In the genomic region with DNA sequence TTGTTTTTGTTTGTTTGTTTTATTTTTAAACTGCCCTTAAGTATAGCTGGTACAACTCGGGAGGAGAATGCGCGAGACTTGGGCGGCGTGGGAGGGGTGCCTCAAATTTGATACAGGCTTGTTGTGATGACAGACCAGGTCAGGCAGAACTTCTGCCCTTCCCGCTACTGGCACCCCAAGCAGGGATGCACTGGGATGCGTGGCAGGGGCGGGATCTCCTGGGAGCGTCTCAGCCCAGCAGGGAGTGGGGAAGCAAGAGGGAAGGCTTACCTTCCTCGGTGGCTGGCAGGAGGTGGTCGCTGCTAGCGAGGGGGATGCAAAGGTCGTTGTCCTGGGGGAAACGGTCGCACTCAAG, we compare ENCODE assay signal across 11 cellular contexts. TPM values are rescaled to one million over a fixed set of nuclear protein-coding genes. Genes with fewer than 3 reads are reported as not detected.
A peak's percentile ranks its signal among the peaks of the same experiment; 100 is the strongest.
DNase-seq lines count a peak whose midpoint lies in the region; ATAC-seq lines count a peak whose summit lies in the region.
"Had no signal": no experiment of that assay in that cellular context is flagged by ENCODE, and none has a peak within 500 bp of the region (broad histone marks: within the 10 kb centered on the region; RNA-seq: fewer than 3 reads in every experiment).

No MANE protein-coding gene starts in this region.

- H4K5ac ChIP-seq in mesendoderm (ENCODE audit: low read length) = no peak overlapping the region

- peaks cover 44% of the 10 kb centered on the region for H3K4me1 Mint-ChIP-seq in activated naive CD4-positive, alpha-beta T cell treated with anti-CD3 and anti-CD28 coated beads for 36 hours (ENCODE audit: low read depth)
- H3K4me1 Mint-ChIP-seq in central memory CD8-positive, alpha-beta T cell = peaks cover 24% of the 10 kb centered on the region

- H3K9me3 ChIP-seq in subcutaneous abdominal adipose tissue (ENCODE audit: control insufficient read depth in 5 of 5, low read length in 5 of 5) = no peaks in the 10 kb centered on the region
- H3K9me3 ChIP-seq: testis had no signal

- H3K4me3 Mint-ChIP-seq in activated naive CD4-positive, alpha-beta T cell treated with anti-CD3 and anti-CD28 coated beads for 36 hours = peak overlapping the region; percentile 47
- H3K4me3 Mint-ChIP-seq in central memory CD8-positive, alpha-beta T cell = peak overlapping the region; percentile 50

- H3K9me3 Mint-ChIP-seq in activated naive CD4-positive, alpha-beta T cell treated with anti-CD3 and anti-CD28 coated beads for 36 hours = no peaks in the 10 kb centered on the region
- no peaks in the 10 kb centered on the region for H3K9me3 Mint-ChIP-seq in central memory CD8-positive, alpha-beta T cell

- ATAC-seq in central memory CD8-positive, alpha-beta T cell (replicated peaks; ENCODE audit: extremely low read depth, poor library complexity, severe bottlenecking) = no peak
- ATAC-seq in sciatic nerve = no peak

- H3K79me1 ChIP-seq in mesendoderm (ENCODE audit: low read length) = no peaks in the 10 kb centered on the region

- no peak for DNase-seq in activated naive CD4-positive, alpha-beta T cell treated with anti-CD3 and anti-CD28 coated beads for 36 hours
- no peak for DNase-seq in activated naive CD4-positive, alpha-beta T cell (lab: John Stamatoyannopoulos, UW)
- DNase-seq in central memory CD8-positive, alpha-beta T cell (ENCODE audit: low spot score in 2 of 2) = no peak
- DNase-seq in mesendoderm = peak; percentile 40
- DNase-seq in sciatic nerve (ENCODE audit: low spot score) = no peak
- DNase-seq in amygdala (lab: John Stamatoyannopoulos, UW) = no peak
- no peak for DNase-seq in GDM1 (lab: John Stamatoyannopoulos, UW)
- DNase-seq: NCI-H1048, testis had no signal

- no peaks in the 10 kb centered on the region for H3K36me3 ChIP-seq in mesendoderm (ENCODE audit: control insufficient read depth, insufficient read depth, low read length)
- peaks cover 0 to 2% (median 0%) of the 10 kb centered on the region in 5 donors for H3K36me3 ChIP-seq in subcutaneous abdominal adipose tissue (ENCODE audit: control insufficient read depth in 5 of 5, insufficient read depth in 5 of 5, low read length in 5 of 5)

- H4K8ac ChIP-seq in mesendoderm (ENCODE audit: low read depth, low read length) = no peak overlapping the region

- H3K27me3 ChIP-seq in mesendoderm (ENCODE audit: insufficient read depth, low read length, poor library complexity) = no peaks in the 10 kb centered on the region
- peaks cover 21 to 64% (median 42%) of the 10 kb centered on the region in 5 donors for H3K27me3 ChIP-seq in subcutaneous abdominal adipose tissue (ENCODE audit: control insufficient read depth in 5 of 5, insufficient read depth in 4 of 5, low read length in 5 of 5)
- H3K27me3 ChIP-seq: testis had no signal

- no peak overlapping the region for H2BK5ac ChIP-seq in mesendoderm (ENCODE audit: low read length)

- H3K27ac ChIP-seq in mesendoderm (ENCODE audit: low read depth, low read length) = no peak overlapping the region
- no peak overlapping the region for H3K27ac ChIP-seq in subcutaneous abdominal adipose tissue (ENCODE audit: low read depth, low read length)
- H3K27ac ChIP-seq: testis had no signal

- H2BK120ac ChIP-seq in mesendoderm (ENCODE audit: low read depth, low read length) = no peak overlapping the region

- no peak overlapping the region for H2AK5ac ChIP-seq in mesendoderm (ENCODE audit: low read length)

- peaks cover 71% of the 10 kb centered on the region for H3K27me3 Mint-ChIP-seq in activated naive CD4-positive, alpha-beta T cell treated with anti-CD3 and anti-CD28 coated beads for 36 hours (ENCODE audit: low read depth)
- H3K27me3 Mint-ChIP-seq in central memory CD8-positive, alpha-beta T cell = peaks cover 95% of the 10 kb centered on the region

- H3K4ac ChIP-seq in mesendoderm (ENCODE audit: low read depth, low read length) = no peak overlapping the region

- no peak overlapping the region for H2BK15ac ChIP-seq in mesendoderm (replicated peaks; ENCODE audit: low read depth)

- H3K18ac ChIP-seq in mesendoderm (ENCODE audit: low read length) = no peak overlapping the region

- intact Hi-C loops in activated naive CD4-positive, alpha-beta T cell treated with anti-CD3 and anti-CD28 coated beads for 36 hours (cut with micrococcal nuclease) = loop anchor here (5.0 kb wide), 3 partner anchors 524 to 829 kb away; no protein-coding TSS in a partner anchor
- intact Hi-C loops in sciatic nerve (cut with DNase I) = no loop called here

- peak overlapping the region; percentile 74 for H3K4me3 ChIP-seq in mesendoderm (ENCODE audit: low read length)
- H3K4me3 ChIP-seq in subcutaneous abdominal adipose tissue (ENCODE audit: low read depth in 1 of 5, low read length in 5 of 5) = peak overlapping the region; percentile 15 to 66 (median 62)

- peaks cover 24% of the 10 kb centered on the region for H3K79me2 ChIP-seq in mesendoderm (ENCODE audit: control insufficient read depth, insufficient read depth, low read length)

- H3K4me2 ChIP-seq in mesendoderm (ENCODE audit: low read length) = peak overlapping the region; percentile 16

- peaks cover 8% of the 10 kb centered on the region for H3K4me1 ChIP-seq in mesendoderm (ENCODE audit: control insufficient read depth, low read depth, low read length)
- H3K4me1 ChIP-seq in subcutaneous abdominal adipose tissue (ENCODE audit: control insufficient read depth in 5 of 5, insufficient read depth in 5 of 5, low read length in 5 of 5) = peaks cover 5 to 61% (median 49%) of the 10 kb centered on the region in 5 donors

- no peak overlapping the region for H3K27ac Mint-ChIP-seq in activated naive CD4-positive, alpha-beta T cell treated with anti-CD3 and anti-CD28 coated beads for 36 hours
- H3K27ac Mint-ChIP-seq in central memory CD8-positive, alpha-beta T cell (ENCODE audit: low read depth) = no peak overlapping the region

- no CpG with 5 or more reads among the region's 15 CpGs for WGBS in mesendoderm (ENCODE audit: extremely low coverage, insufficient coverage, low lambda C conversion rate)

- H3K9ac ChIP-seq in mesendoderm (ENCODE audit: low read length) (peak overlapping the region; percentile 53), subcutaneous abdominal adipose tissue (ENCODE audit: low read length in 5 of 5) (no peak overlapping the region)

- H3K36me3 Mint-ChIP-seq in activated naive CD4-positive, alpha-beta T cell treated with anti-CD3 and anti-CD28 coated beads for 36 hours (ENCODE audit: low read depth) = no peaks in the 10 kb centered on the region
- H3K36me3 Mint-ChIP-seq in central memory CD8-positive, alpha-beta T cell (ENCODE audit: insufficient read depth) = no peaks in the 10 kb centered on the region

- no peak overlapping the region for H3K23ac ChIP-seq in mesendoderm (ENCODE audit: low read length)

- H3K56ac ChIP-seq in mesendoderm (ENCODE audit: low read length) = peak overlapping the region; percentile 92

- CTCF ChIA-PET in activated naive CD4-positive, alpha-beta T cell treated with anti-CD3 and anti-CD28 coated beads for 36 hours (lab: Charles Lee) = no interaction called here

RNA-seq across cellular contexts. Expression of a gene that starts 0.8 kb away (rescaled TPM):
- not detected for total RNA-seq in activated naive CD4-positive, alpha-beta T cell treated with anti-CD3 and anti-CD28 coated beads for 36 hours
- polyA plus RNA-seq in mesendoderm (2013, experiment 1 of 2) = 287 TPM
- polyA plus RNA-seq in mesendoderm (2013, experiment 2 of 2) = 303 TPM
- 126 TPM for total RNA-seq in sciatic nerve
- polyA plus RNA-seq: AG04450 had no signal

RNA-seq across cellular contexts. Expression of a gene that starts 28.2 kb away (rescaled TPM):
- 1 to 10 TPM; 1.4 to 1.5 TPM for total RNA-seq in activated naive CD4-positive, alpha-beta T cell treated with anti-CD3 and anti-CD28 coated beads for 36 hours
- polyA plus RNA-seq in mesendoderm (2013, experiment 1 of 2) = 3.4 TPM
- polyA plus RNA-seq in mesendoderm (2013, experiment 2 of 2) = 3.4 TPM
- total RNA-seq in sciatic nerve = 2.3 TPM
- polyA plus RNA-seq: AG04450 had no signal

Comparison
In these comparisons a context has a peak if more than half of its experiments do, and no peak if none do; other contexts are left out.
1. RNA of a gene that starts 0.8 kb away (total RNA-seq): 126 TPM in sciatic nerve (single experiment); not detected in activated naive CD4-positive, alpha-beta T cell treated with anti-CD3 and anti-CD28 coated beads for 36 hours; every median in the first group is over 100 times any median in the second.